13 cellular contexts compared by ENCODE assay signal in the genomic region with DNA sequence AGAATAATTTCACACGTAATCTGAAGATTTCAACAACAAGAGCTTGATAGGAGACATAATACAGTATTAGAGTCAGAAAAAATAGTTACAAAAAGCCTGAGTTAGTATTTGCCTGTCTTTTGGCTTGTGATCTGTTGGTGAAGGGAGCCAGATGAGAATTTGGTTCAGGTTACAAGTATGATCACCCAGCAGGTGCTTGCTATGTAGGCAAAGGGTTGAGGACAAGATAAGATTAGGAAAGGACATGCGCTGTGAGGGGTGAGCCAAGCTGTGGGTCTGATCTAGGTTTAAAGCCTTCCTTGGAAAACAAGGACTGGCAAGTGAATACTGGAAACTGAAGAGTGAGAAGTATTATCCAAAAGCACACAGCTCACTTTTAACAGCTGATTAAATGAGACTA. TPM values are rescaled to one million over a fixed set of nuclear protein-coding genes. Genes with fewer than 3 reads are reported as not detected.
"Had no signal": no experiment of that assay in that cellular context is flagged by ENCODE, and none has a peak within 500 bp of the region (broad histone marks: within the 10 kb centered on the region; RNA-seq: fewer than 3 reads in every experiment).

No MANE protein-coding gene starts in this region.

- H3K4me1 ChIP-seq: colonic mucosa had no signal

- H3K9me3 ChIP-seq: adrenal gland, colonic mucosa, thyroid gland had no signal

- H3K27ac ChIP-seq: adrenal gland, colonic mucosa, epithelial cell of prostate, thyroid gland had no signal

- H3K27me3 ChIP-seq: adrenal gland, colonic mucosa, thyroid gland had no signal

- DNase-seq: activated CD4-positive, alpha-beta T cell treated with anti-CD3 and anti-CD28 coated beads, Interleukin-2, amount 50 U/mL, for 1 hour; activated CD4-positive, CD25-positive, alpha-beta regulatory T cell; activated naive CD4-positive, alpha-beta T cell treated with anti-CD3 and anti-CD28 coated beads, Interleukin-2, amount 10 ng/mL, durations not matched to agents 7 days and 5 days; adrenal gland; caudate nucleus; colonic mucosa; effector CD8-positive, alpha-beta T cell; hypothalamus; nephron progenitor cell; T-helper 2 cell; thyroid gland had no signal

- H3K4me3 ChIP-seq: adrenal gland, colonic mucosa, thyroid gland had no signal

- H3K36me3 ChIP-seq: adrenal gland, colonic mucosa, thyroid gland had no signal

RNA-seq across cellular contexts. Expression of a gene that starts 28.7 kb away (rescaled TPM):
- total RNA-seq: activated T-helper 2 cell treated with anti-CD3 and anti-CD28 coated beads, Interferon-gamma antibody, Interleukin-2, Interleukin-4, amounts not matched to agents 10 μg/mL and 5 μg/mL and 100 μg/mL, durations not matched to agents 14 hours and 24 hours and 36 hours had no signal
